In the genomic region with DNA sequence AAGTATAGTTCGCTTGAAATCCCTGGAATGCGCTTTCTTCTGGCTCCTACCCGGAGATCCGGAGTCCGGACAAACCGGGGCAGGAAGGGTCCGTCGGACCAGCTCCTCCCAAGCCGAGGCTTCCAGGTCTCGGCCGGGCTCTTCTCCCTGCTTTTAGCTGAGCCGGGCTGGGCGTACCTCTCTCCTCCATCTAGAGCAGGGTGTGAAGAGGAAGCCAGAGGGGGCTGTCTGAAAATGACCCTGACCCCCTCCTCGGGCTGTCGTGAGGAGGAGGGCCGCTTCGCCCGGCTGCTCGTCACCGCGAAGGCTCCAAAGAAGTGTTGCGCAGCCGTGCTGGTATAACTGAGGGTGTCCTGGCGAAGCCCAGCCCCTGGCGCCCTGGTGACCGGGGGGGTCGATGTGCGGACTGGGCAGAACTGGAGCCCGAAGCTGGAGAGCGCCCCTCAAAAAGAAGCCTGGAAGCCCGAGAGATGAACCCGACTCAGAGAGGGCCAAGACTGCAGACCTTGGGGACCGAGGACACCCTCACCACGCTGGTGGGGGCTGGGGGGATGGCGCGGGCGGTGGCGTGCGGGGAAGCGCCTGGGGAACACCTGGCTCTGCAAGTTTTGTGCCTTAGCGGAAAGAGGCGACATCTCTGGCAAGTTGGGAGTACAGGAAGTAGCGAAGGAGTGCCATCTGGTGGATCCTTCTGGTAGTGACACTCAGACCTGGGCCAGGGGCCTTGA, we compare ENCODE assay signal across 1 cellular context.
A peak's percentile ranks its signal among the peaks of the same experiment; 100 is the strongest.
TF ChIP-seq lines count a peak whose summit lies in the region.

No MANE protein-coding gene starts in this region.

TF ChIP-seq in HepG2, 621 proteins besides CTCF, POLR2A, EP300 and RAD21 (continued from another document and continues in another):
- TF ChIP-seq, protein P1, sequence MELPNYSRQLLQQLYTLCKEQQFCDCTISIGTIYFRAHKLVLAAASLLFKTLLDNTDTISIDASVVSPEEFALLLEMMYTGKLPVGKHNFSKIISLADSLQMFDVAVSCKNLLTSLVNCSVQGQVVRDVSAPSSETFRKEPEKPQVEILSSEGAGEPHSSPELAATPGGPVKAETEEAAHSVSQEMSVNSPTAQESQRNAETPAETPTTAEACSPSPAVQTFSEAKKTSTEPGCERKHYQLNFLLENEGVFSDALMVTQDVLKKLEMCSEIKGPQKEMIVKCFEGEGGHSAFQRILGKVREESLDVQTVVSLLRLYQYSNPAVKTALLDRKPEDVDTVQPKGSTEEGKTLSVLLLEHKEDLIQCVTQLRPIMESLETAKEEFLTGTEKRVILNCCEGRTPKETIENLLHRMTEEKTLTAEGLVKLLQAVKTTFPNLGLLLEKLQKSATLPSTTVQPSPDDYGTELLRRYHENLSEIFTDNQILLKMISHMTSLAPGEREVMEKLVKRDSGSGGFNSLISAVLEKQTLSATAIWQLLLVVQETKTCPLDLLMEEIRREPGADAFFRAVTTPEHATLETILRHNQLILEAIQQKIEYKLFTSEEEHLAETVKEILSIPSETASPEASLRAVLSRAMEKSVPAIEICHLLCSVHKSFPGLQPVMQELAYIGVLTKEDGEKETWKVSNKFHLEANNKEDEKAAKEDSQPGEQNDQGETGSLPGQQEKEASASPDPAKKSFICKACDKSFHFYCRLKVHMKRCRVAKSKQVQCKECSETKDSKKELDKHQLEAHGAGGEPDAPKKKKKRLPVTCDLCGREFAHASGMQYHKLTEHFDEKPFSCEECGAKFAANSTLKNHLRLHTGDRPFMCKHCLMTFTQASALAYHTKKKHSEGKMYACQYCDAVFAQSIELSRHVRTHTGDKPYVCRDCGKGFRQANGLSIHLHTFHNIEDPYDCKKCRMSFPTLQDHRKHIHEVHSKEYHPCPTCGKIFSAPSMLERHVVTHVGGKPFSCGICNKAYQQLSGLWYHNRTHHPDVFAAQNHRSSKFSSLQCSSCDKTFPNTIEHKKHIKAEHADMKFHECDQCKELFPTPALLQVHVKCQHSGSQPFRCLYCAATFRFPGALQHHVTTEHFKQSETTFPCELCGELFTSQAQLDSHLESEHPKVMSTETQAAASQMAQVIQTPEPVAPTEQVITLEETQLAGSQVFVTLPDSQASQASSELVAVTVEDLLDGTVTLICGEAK (IDR thresholded peaks at IDR 0.05): no peak
- TF ChIP-seq, protein P1 (CRISPR knock-in tag; IDR thresholded peaks at IDR 0.05): no peak; the same call in 1 of the 2 replicates
- TF ChIP-seq, protein P2, sequence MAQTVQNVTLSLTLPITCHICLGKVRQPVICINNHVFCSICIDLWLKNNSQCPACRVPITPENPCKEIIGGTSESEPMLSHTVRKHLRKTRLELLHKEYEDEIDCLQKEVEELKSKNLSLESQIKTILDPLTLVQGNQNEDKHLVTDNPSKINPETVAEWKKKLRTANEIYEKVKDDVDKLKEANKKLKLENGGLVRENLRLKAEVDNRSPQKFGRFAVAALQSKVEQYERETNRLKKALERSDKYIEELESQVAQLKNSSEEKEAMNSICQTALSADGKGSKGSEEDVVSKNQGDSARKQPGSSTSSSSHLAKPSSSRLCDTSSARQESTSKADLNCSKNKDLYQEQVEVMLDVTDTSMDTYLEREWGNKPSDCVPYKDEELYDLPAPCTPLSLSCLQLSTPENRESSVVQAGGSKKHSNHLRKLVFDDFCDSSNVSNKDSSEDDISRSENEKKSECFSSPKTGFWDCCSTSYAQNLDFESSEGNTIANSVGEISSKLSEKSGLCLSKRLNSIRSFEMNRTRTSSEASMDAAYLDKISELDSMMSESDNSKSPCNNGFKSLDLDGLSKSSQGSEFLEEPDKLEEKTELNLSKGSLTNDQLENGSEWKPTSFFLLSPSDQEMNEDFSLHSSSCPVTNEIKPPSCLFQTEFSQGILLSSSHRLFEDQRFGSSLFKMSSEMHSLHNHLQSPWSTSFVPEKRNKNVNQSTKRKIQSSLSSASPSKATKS (CRISPR knock-in tag; IDR thresholded peaks at IDR 0.05): no peak
- TF ChIP-seq ZNF720 (CRISPR knock-in tag; IDR thresholded peaks at IDR 0.05) (no peak), ZNF556 (CRISPR knock-in tag; IDR thresholded peaks at IDR 0.05; ENCODE audit: borderline replicate concordance) (no peak), HDAC2 (CRISPR knock-in tag; IDR thresholded peaks at IDR 0.05) (no peak), HNRNPH1 (optimal IDR thresholded peaks at IDR 0.05; ENCODE audit: low read depth, low read length) (no peak), KDM3A (CRISPR knock-in tag; IDR thresholded peaks at IDR 0.05; ENCODE audit: low read depth) (no peak; the same call in 1 of the 2 replicates), ZNF644 (CRISPR knock-in tag; IDR thresholded peaks at IDR 0.05; ENCODE audit: low read depth) (no peak), ZMYM2 (CRISPR knock-in tag; IDR thresholded peaks at IDR 0.05) (no peak), AGO1 (IDR thresholded peaks at IDR 0.05; ENCODE audit: low read depth, low read length, poor library complexity, severe bottlenecking) (peak; percentile 98), ZNF672 (CRISPR knock-in tag; IDR thresholded peaks at IDR 0.05) (no peak), AHR (CRISPR knock-in tag; IDR thresholded peaks at IDR 0.05) (no peak), ELF4 (CRISPR knock-in tag; IDR thresholded peaks at IDR 0.05; ENCODE audit: borderline replicate concordance) (no peak), ZFP37 (CRISPR knock-in tag; IDR thresholded peaks at IDR 0.05; ENCODE audit: borderline replicate concordance) (no peak), RAD51 (IDR thresholded peaks at IDR 0.05; ENCODE audit: borderline replicate concordance) (no peak), REL (CRISPR knock-in tag; conservative IDR thresholded peaks at IDR 0.05) (no peak), TBL1XR1 (IDR thresholded peaks at IDR 0.05; ENCODE audit: borderline replicate concordance, low read length, partially characterized antibody) (no peak)
- TF ChIP-seq, protein P3, sequence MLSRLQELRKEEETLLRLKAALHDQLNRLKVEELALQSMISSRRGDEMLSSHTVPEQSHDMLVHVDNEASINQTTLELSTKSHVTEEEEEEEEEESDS (CRISPR knock-in tag; IDR thresholded peaks at IDR 0.05; ENCODE audit: borderline replicate concordance): no peak
- TF ChIP-seq, protein P4, sequence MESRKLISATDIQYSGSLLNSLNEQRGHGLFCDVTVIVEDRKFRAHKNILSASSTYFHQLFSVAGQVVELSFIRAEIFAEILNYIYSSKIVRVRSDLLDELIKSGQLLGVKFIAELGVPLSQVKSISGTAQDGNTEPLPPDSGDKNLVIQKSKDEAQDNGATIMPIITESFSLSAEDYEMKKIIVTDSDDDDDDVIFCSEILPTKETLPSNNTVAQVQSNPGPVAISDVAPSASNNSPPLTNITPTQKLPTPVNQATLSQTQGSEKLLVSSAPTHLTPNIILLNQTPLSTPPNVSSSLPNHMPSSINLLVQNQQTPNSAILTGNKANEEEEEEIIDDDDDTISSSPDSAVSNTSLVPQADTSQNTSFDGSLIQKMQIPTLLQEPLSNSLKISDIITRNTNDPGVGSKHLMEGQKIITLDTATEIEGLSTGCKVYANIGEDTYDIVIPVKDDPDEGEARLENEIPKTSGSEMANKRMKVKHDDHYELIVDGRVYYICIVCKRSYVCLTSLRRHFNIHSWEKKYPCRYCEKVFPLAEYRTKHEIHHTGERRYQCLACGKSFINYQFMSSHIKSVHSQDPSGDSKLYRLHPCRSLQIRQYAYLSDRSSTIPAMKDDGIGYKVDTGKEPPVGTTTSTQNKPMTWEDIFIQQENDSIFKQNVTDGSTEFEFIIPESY (CRISPR knock-in tag; IDR thresholded peaks at IDR 0.05): no peak
- TF ChIP-seq, protein P5, sequence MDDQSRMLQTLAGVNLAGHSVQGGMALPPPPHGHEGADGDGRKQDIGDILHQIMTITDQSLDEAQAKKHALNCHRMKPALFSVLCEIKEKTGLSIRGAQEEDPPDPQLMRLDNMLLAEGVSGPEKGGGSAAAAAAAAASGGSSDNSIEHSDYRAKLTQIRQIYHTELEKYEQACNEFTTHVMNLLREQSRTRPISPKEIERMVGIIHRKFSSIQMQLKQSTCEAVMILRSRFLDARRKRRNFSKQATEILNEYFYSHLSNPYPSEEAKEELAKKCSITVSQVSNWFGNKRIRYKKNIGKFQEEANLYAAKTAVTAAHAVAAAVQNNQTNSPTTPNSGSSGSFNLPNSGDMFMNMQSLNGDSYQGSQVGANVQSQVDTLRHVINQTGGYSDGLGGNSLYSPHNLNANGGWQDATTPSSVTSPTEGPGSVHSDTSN (CRISPR knock-in tag; IDR thresholded peaks at IDR 0.05; ENCODE audit: borderline replicate concordance): no peak
- TF ChIP-seq, protein P6, sequence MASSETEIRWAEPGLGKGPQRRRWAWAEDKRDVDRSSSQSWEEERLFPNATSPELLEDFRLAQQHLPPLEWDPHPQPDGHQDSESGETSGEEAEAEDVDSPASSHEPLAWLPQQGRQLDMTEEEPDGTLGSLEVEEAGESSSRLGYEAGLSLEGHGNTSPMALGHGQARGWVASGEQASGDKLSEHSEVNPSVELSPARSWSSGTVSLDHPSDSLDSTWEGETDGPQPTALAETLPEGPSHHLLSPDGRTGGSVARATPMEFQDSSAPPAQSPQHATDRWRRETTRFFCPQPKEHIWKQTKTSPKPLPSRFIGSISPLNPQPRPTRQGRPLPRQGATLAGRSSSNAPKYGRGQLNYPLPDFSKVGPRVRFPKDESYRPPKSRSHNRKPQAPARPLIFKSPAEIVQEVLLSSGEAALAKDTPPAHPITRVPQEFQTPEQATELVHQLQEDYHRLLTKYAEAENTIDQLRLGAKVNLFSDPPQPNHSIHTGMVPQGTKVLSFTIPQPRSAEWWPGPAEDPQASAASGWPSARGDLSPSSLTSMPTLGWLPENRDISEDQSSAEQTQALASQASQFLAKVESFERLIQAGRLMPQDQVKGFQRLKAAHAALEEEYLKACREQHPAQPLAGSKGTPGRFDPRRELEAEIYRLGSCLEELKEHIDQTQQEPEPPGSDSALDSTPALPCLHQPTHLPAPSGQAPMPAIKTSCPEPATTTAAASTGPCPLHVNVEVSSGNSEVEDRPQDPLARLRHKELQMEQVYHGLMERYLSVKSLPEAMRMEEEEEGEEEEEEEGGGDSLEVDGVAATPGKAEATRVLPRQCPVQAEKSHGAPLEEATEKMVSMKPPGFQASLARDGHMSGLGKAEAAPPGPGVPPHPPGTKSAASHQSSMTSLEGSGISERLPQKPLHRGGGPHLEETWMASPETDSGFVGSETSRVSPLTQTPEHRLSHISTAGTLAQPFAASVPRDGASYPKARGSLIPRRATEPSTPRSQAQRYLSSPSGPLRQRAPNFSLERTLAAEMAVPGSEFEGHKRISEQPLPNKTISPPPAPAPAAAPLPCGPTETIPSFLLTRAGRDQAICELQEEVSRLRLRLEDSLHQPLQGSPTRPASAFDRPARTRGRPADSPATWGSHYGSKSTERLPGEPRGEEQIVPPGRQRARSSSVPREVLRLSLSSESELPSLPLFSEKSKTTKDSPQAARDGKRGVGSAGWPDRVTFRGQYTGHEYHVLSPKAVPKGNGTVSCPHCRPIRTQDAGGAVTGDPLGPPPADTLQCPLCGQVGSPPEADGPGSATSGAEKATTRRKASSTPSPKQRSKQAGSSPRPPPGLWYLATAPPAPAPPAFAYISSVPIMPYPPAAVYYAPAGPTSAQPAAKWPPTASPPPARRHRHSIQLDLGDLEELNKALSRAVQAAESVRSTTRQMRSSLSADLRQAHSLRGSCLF (CRISPR knock-in tag; IDR thresholded peaks at IDR 0.05; ENCODE audit: borderline replicate concordance): no peak
- TF ChIP-seq, protein P7, sequence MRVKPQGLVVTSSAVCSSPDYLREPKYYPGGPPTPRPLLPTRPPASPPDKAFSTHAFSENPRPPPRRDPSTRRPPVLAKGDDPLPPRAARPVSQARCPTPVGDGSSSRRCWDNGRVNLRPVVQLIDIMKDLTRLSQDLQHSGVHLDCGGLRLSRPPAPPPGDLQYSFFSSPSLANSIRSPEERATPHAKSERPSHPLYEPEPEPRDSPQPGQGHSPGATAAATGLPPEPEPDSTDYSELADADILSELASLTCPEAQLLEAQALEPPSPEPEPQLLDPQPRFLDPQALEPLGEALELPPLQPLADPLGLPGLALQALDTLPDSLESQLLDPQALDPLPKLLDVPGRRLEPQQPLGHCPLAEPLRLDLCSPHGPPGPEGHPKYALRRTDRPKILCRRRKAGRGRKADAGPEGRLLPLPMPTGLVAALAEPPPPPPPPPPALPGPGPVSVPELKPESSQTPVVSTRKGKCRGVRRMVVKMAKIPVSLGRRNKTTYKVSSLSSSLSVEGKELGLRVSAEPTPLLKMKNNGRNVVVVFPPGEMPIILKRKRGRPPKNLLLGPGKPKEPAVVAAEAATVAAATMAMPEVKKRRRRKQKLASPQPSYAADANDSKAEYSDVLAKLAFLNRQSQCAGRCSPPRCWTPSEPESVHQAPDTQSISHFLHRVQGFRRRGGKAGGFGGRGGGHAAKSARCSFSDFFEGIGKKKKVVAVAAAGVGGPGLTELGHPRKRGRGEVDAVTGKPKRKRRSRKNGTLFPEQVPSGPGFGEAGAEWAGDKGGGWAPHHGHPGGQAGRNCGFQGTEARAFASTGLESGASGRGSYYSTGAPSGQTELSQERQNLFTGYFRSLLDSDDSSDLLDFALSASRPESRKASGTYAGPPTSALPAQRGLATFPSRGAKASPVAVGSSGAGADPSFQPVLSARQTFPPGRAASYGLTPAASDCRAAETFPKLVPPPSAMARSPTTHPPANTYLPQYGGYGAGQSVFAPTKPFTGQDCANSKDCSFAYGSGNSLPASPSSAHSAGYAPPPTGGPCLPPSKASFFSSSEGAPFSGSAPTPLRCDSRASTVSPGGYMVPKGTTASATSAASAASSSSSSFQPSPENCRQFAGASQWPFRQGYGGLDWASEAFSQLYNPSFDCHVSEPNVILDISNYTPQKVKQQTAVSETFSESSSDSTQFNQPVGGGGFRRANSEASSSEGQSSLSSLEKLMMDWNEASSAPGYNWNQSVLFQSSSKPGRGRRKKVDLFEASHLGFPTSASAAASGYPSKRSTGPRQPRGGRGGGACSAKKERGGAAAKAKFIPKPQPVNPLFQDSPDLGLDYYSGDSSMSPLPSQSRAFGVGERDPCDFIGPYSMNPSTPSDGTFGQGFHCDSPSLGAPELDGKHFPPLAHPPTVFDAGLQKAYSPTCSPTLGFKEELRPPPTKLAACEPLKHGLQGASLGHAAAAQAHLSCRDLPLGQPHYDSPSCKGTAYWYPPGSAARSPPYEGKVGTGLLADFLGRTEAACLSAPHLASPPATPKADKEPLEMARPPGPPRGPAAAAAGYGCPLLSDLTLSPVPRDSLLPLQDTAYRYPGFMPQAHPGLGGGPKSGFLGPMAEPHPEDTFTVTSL (CRISPR knock-in tag; IDR thresholded peaks at IDR 0.05; ENCODE audit: borderline replicate concordance): no peak
